In genomic region chr15:73075151-73075859, GRCh38 we compare ENCODE assay signal across 15 cellular contexts. TPM values are rescaled to one million over a fixed set of nuclear protein-coding genes. Genes with fewer than 3 reads are reported as not detected.
A peak's percentile ranks its signal among the peaks of the same experiment; 100 is the strongest.
DNase-seq lines count a peak whose midpoint lies in the region; ATAC-seq, FAIRE-seq and TF ChIP-seq lines count a peak whose summit lies in the region.
"Had no signal": no experiment of that assay in that cellular context is flagged by ENCODE, and none has a peak within 500 bp of the region (broad histone marks: within the 10 kb centered on the region; RNA-seq: fewer than 3 reads in every experiment).

No MANE protein-coding gene starts in this region.

- H3K27ac ChIP-seq in fibroblast of lung (ENCODE audit: insufficient read depth, low read length) = no peak overlapping the region

- H2AFZ ChIP-seq in fibroblast of lung (ENCODE audit: low read length) = no peak overlapping the region

- H3K4me3 ChIP-seq in fibroblast of lung (replicated peaks in 1 of 4; ENCODE audit: control extremely low read depth in 1 of 4, insufficient read depth in 1 of 4, low read depth in 3 of 4, low read length in 4 of 4) = no peak overlapping the region

- in situ Hi-C loops in SK-MEL-5 (cut with HindIII; ENCODE audit: low pct_unique_long_range_greater_than_20kb, low sequenced_read_pairs) = no loop called here

- DNase-seq in D721Med (ENCODE audit: insufficient read length, low spot score) (no peak), SK-MEL-5 (ENCODE audit: low read depth, low spot score) (peak; percentile 15), fibroblast of lung (ENCODE audit: low read depth in 2 of 2) (peak in 1 of 2 donors; percentile 20), renal cortical epithelial cell (ENCODE audit: low read depth) (peak; percentile 16), T-helper 2 cell (no peak), chondrocyte (ENCODE audit: low spot score) (no peak)
- DNase-seq in activated naive CD4-positive, alpha-beta T cell treated with anti-CD3 and anti-CD28 coated beads, Interleukin-2, amount 50 U/mL, for 72 hours (ENCODE audit: low spot score in 2 of 2) = no peak
- DNase-seq: activated CD4-positive, alpha-beta T cell treated with anti-CD3 and anti-CD28 coated beads, Interleukin-2, amount 50 U/mL, for 48 hours; activated naive CD8-positive, alpha-beta T cell treated with anti-CD3 and anti-CD28 coated beads, Interleukin-2, amount 10 ng/mL, durations not matched to agents 7 days and 5 days; activated T-cell treated with anti-CD3 and anti-CD28 coated beads, Interleukin-2, amount 50 U/mL, for 24 hours; Caco-2; NCI-H510A; PC-3 had no signal

- H3K9me3 ChIP-seq in fibroblast of lung (ENCODE audit: control insufficient read depth, insufficient read depth, low read depth, low read length) = no peaks in the 10 kb centered on the region
- H3K9me3 ChIP-seq: Caco-2 had no signal

- H3K27me3 ChIP-seq in fibroblast of lung (ENCODE audit: control insufficient read depth, insufficient read depth, low read length) = no peaks in the 10 kb centered on the region

- H3K79me2 ChIP-seq in fibroblast of lung (ENCODE audit: control insufficient read depth, insufficient read depth, low read length) = no peaks in the 10 kb centered on the region

- ATAC-seq in HG02981 (IDR thresholded peaks at IDR 0.05; ENCODE audit: unreplicated experiment) = no peak
- ATAC-seq in activated naive CD4-positive, alpha-beta T cell treated with anti-CD3 and anti-CD28 coated beads, Interleukin-2, amount 50 U/mL, for 72 hours = no peak
- ATAC-seq: PC-3 had no signal

- H3K9ac ChIP-seq in fibroblast of lung (ENCODE audit: insufficient read depth, low read length) = no peak overlapping the region

- H3K27ac Mint-ChIP-seq in chondrocyte (ENCODE audit: unreplicated experiment) = no peak overlapping the region
- H3K27ac Mint-ChIP-seq in activated naive CD4-positive, alpha-beta T cell treated with anti-CD3 and anti-CD28 coated beads, Interleukin-2, amount 50 U/mL, for 72 hours = no peak overlapping the region
- H3K27ac Mint-ChIP-seq: activated naive CD8-positive, alpha-beta T cell treated with anti-CD3 and anti-CD28 coated beads, Interleukin-2, amount 10 ng/mL, durations not matched to agents 7 days and 5 days; activated T-cell treated with anti-CD3 and anti-CD28 coated beads, Interleukin-2, amount 50 U/mL, for 24 hours had no signal

- no peaks in the 10 kb centered on the region for H4K20me1 ChIP-seq in fibroblast of lung (ENCODE audit: control insufficient read depth, extremely low read depth, insufficient read depth, low read length)

- no peak overlapping the region for H3K4me3 Mint-ChIP-seq in chondrocyte (ENCODE audit: unreplicated experiment)
- H3K4me3 Mint-ChIP-seq: activated naive CD8-positive, alpha-beta T cell treated with anti-CD3 and anti-CD28 coated beads, Interleukin-2, amount 10 ng/mL, durations not matched to agents 7 days and 5 days; activated T-cell treated with anti-CD3 and anti-CD28 coated beads, Interleukin-2, amount 50 U/mL, for 24 hours; central memory CD8-positive, alpha-beta T cell had no signal

- no peaks in the 10 kb centered on the region for H3K36me3 Mint-ChIP-seq in chondrocyte (ENCODE audit: low read depth)
- no peaks in the 10 kb centered on the region for H3K36me3 Mint-ChIP-seq in activated naive CD4-positive, alpha-beta T cell treated with anti-CD3 and anti-CD28 coated beads, Interleukin-2, amount 50 U/mL, for 72 hours
- H3K36me3 Mint-ChIP-seq: activated naive CD8-positive, alpha-beta T cell treated with anti-CD3 and anti-CD28 coated beads, Interleukin-2, amount 10 ng/mL, durations not matched to agents 7 days and 5 days had no signal

- no peak for TF ChIP-seq CTCF in D721Med (IDR thresholded peaks at IDR 0.05; ENCODE audit: insufficient read depth, missing control alignments)
- TF ChIP-seq CTCF in fibroblast of lung (conservative IDR thresholded peaks at IDR 0.05 in 1 of 2, IDR thresholded peaks at IDR 0.05 in 1 of 2; ENCODE audit: low read depth in 1 of 2, low read length in 2 of 2) = no peak
- TF ChIP-seq CTCF in chondrocyte (IDR thresholded peaks at IDR 0.05) = no peak

- no peaks in the 10 kb centered on the region for H3K36me3 ChIP-seq in fibroblast of lung (ENCODE audit: control insufficient read depth, insufficient read depth, low read length)

- H3K4me2 ChIP-seq in fibroblast of lung (ENCODE audit: extremely low read depth, insufficient read depth, low read length) = peak overlapping the region; percentile 46

- peaks cover 18% of the 10 kb centered on the region for H3K4me1 Mint-ChIP-seq in chondrocyte (ENCODE audit: low read depth)
- H3K4me1 Mint-ChIP-seq: activated naive CD8-positive, alpha-beta T cell treated with anti-CD3 and anti-CD28 coated beads, Interleukin-2, amount 10 ng/mL, durations not matched to agents 7 days and 5 days; central memory CD8-positive, alpha-beta T cell had no signal

- H3K9me3 Mint-ChIP-seq in chondrocyte (ENCODE audit: low read depth) = no peaks in the 10 kb centered on the region
- no peaks in the 10 kb centered on the region for H3K9me3 Mint-ChIP-seq in activated naive CD4-positive, alpha-beta T cell treated with anti-CD3 and anti-CD28 coated beads, Interleukin-2, amount 50 U/mL, for 72 hours
- H3K9me3 Mint-ChIP-seq: activated naive CD8-positive, alpha-beta T cell treated with anti-CD3 and anti-CD28 coated beads, Interleukin-2, amount 10 ng/mL, durations not matched to agents 7 days and 5 days; activated T-cell treated with anti-CD3 and anti-CD28 coated beads, Interleukin-2, amount 50 U/mL, for 24 hours; central memory CD8-positive, alpha-beta T cell had no signal

- FAIRE-seq in D721Med (lab: Jason Lieb, UNC) = peak; percentile 76

- H3K27me3 Mint-ChIP-seq in chondrocyte (ENCODE audit: low read depth) = no peaks in the 10 kb centered on the region
- H3K27me3 Mint-ChIP-seq: activated naive CD8-positive, alpha-beta T cell treated with anti-CD3 and anti-CD28 coated beads, Interleukin-2, amount 10 ng/mL, durations not matched to agents 7 days and 5 days; activated T-cell treated with anti-CD3 and anti-CD28 coated beads, Interleukin-2, amount 50 U/mL, for 24 hours; central memory CD8-positive, alpha-beta T cell had no signal

- no peaks in the 10 kb centered on the region for H3K4me1 ChIP-seq in fibroblast of lung (ENCODE audit: control insufficient read depth, extremely low read depth, insufficient read depth, low read length)
- H3K4me1 ChIP-seq: Caco-2 had no signal

RNA-seq across cellular contexts. Expression of gene NEO1, which starts 23.0 kb away (rescaled TPM):
- 11.5 and 14.0 TPM in 2 replicates for total RNA-seq in SK-MEL-5 (2014; rRNA removed; shearing (Covaris generic))
- polyA plus RNA-seq in SK-MEL-5 (2015; cell fraction: cytosol; rRNA removed) = 14.2 and 30.3 TPM in 2 replicates
- polyA plus RNA-seq in SK-MEL-5 (2015; cell fraction: nucleus; rRNA removed) = 5.4 and 9.7 TPM in 2 replicates
- total RNA-seq in fibroblast of lung (19.3 and 31.6 TPM in 2 replicates), renal cortical epithelial cell (17.9 and 86.8 TPM in 2 replicates), chondrocyte (40.9 to 50.0 TPM (median 42.1 TPM) in 3 replicates)
- 6.2 and 13.5 TPM in 2 replicates for polyA plus RNA-seq in fibroblast of lung
- polyA plus RNA-seq in fibroblast of lung (2012) = 8.4 and 13.6 TPM in 2 replicates
- 12.2 and 41.8 TPM in 2 replicates for polyA minus RNA-seq in fibroblast of lung (ENCODE audit: low replicate concordance)
- 1 to 10 TPM; 5.2 to 5.3 TPM for total RNA-seq in activated naive CD4-positive, alpha-beta T cell treated with anti-CD3 and anti-CD28 coated beads, Interleukin-2, amount 50 U/mL, for 72 hours

Comparison
In these comparisons a context has a peak if more than half of its experiments do, and no peak if none do; other contexts are left out.
1. DNase-seq: peak in SK-MEL-5 (single experiment) and renal cortical epithelial cell (single experiment); none in D721Med (single experiment), T-helper 2 cell (0 of 5), chondrocyte (single experiment) and activated naive CD4-positive, alpha-beta T cell treated with anti-CD3 and anti-CD28 coated beads, Interleukin-2, amount 50 U/mL, for 72 hours (0 of 2).